In the genomic region with DNA sequence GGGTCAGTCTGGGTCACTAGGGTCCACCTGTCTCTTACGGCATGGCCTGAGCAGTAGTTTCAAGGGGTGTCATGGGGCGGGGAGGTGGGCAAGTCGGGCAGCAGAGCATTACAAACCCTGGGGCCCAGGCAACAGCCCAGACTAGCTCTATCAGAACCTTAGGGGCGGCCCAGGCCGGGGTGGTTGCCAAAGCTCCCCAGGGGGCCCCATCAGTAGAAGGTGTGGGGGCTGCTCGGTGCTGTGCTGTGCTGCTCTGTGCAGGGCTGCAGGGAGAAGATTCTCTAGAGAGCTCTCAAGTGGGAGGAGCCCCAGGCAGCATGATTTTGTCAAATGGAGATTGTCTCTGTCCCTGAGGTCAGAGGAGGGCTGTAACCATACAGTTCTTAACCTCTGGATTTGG, we compare ENCODE assay signal across 8 cellular contexts. TPM values are rescaled to one million over a fixed set of nuclear protein-coding genes. Genes with fewer than 3 reads are reported as not detected.
DNase-seq lines count a peak whose midpoint lies in the region; ATAC-seq lines count a peak whose summit lies in the region.
"Had no signal": no experiment of that assay in that cellular context is flagged by ENCODE, and none has a peak within 500 bp of the region (broad histone marks: within the 10 kb centered on the region; RNA-seq: fewer than 3 reads in every experiment).

No MANE protein-coding gene starts in this region.

- in situ Hi-C loops in KBM-7 (cut with MboI; ENCODE audit: low pct_unique_long_range_greater_than_20kb, low sequenced_read_pairs): no loop called here

- DNase-seq in KBM-7: peak; percentile 9
- DNase-seq in AG20443 (ENCODE audit: low spot score): no peak
- DNase-seq in A172 (ENCODE audit: low spot score): no peak
- DNase-seq in NCI-H524 treated with DMSO at 0.1 percent for 48 hours (lab: John Stamatoyannopoulos, UW): no peak

- ATAC-seq in GM18508 (IDR thresholded peaks at IDR 0.05; ENCODE audit: insufficient read depth, unreplicated experiment) (peak; percentile 26), GM21528 (IDR thresholded peaks at IDR 0.05; ENCODE audit: low FRiP score, unreplicated experiment) (peak; percentile 45), esophagus mucosa (peak; percentile 39)
- ATAC-seq: Panc1 had no signal

RNA-seq across cellular contexts. Expression of a gene that starts 36.4 kb away (rescaled TPM):
- total RNA-seq in esophagus mucosa: 0.52 TPM
- 1.6 TPM in 1 of 2 replicates, not detected in the other for total RNA-seq in A172 (2014; rRNA removed; shearing (Covaris generic))
